18 cellular contexts compared by ENCODE assay signal in the genomic region with DNA sequence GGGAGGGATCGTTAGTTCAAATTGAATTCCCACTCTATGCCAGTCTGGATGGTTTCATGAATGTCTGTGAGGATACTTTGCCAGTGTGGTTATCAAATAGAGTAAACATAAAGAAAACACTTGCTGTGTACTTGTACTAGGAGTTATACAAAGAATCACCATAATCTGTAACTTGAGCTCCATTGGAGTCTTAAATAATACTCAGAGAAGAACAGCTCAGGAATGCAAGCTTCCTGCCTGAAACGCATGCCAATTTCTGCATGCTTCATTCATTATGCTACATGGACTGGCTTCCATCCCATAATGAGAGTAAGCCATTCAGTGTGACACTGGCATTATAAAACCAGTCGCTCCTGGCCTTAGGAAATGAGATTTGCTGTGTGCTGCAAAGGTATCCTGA.
DNase-seq lines count a peak whose midpoint lies in the region; ATAC-seq and TF ChIP-seq lines count a peak whose summit lies in the region.
"Had no signal": no experiment of that assay in that cellular context is flagged by ENCODE, and none has a peak within 500 bp of the region (broad histone marks: within the 10 kb centered on the region; RNA-seq: fewer than 3 reads in every experiment).

No MANE protein-coding gene starts in this region.

- WGBS in IMR-90 (ENCODE audit: extremely low coverage in 2 of 2, insufficient read length in 1 of 2), 2 experiments, result 17% methylated on average over 1 of the region's 3 CpGs; no CpG with 5 or more reads in 1 of the 2 experiments
- WGBS in right cardiac atrium, result 17% methylated on average over 3 of the region's 3 CpGs

- peaks cover 28% of the 10 kb centered on the region for H3K9me1 ChIP-seq in IMR-90 (ENCODE audit: insufficient read depth, low read length)

- no peak overlapping the region for H3K23ac ChIP-seq in IMR-90 (ENCODE audit: low read depth, low read length)

- dilution Hi-C loops in IMR-90 (cut with HindIII; ENCODE audit: low sequenced_read_pairs, unreplicated experiment), result no loop called here

- TF ChIP-seq RAD21 in IMR-90 (IDR thresholded peaks at IDR 0.05; ENCODE audit: low read length), result no peak

- ATAC-seq in IMR-90 (ENCODE audit: low read depth), result peak; percentile 78
- no peak for ATAC-seq in HG03095 (IDR thresholded peaks at IDR 0.05; ENCODE audit: unreplicated experiment)
- ATAC-seq in right cardiac atrium, result no peak
- ATAC-seq: stimulated activated memory B cell treated with anti-CD40 and anti-IgM and Interleukin-4, amounts not matched to agents 10 μg/mL and 1 μg/mL and 100 μg/mL, for 72 hours had no signal

- CTCF ChIA-PET in IMR-90 (lab: Yijun Ruan, JAX), result no interaction called here

- H2AK9ac ChIP-seq in IMR-90 (replicated peaks; ENCODE audit: low read depth, low read length, poor library complexity), result no peak overlapping the region

- no peak overlapping the region for H3K9ac ChIP-seq in IMR-90 (ENCODE audit: low read depth, low read length)

- intact Hi-C loops in IMR-90 (cut with micrococcal nuclease), result no loop called here
- intact Hi-C loops in right cardiac atrium (cut with DNase I), result no loop called here

- H3K27me3 ChIP-seq in IMR-90 (ENCODE audit: control insufficient read depth, insufficient read depth, low read length), result no peaks in the 10 kb centered on the region
- H3K27me3 ChIP-seq in right cardiac atrium (ENCODE audit: control insufficient read depth, insufficient read depth), result no peaks in the 10 kb centered on the region

- 0 out of 2 replicates have a peak overlapping the region, but pooled peaks have one; percentile 5 for H3K4ac ChIP-seq in IMR-90 (ENCODE audit: low read depth, low read length)

- BruUV-seq in IMR-90 (replicated peaks; lab: Mats Ljungman, UMichigan), result no TSS peak

- TF ChIP-seq CTCF in IMR-90 (conservative IDR thresholded peaks at IDR 0.05; ENCODE audit: low read depth, low read length) (no peak), cardiac fibroblast (IDR thresholded peaks at IDR 0.05; ENCODE audit: low read depth, low read length) (no peak), GM10266 (IDR thresholded peaks at IDR 0.05; ENCODE audit: control insufficient read depth, insufficient read depth, low read depth, missing control alignments) (no peak)

- H3K18ac ChIP-seq in IMR-90 (ENCODE audit: low read depth, low read length), result no peak overlapping the region

- H2AK5ac ChIP-seq in IMR-90 (ENCODE audit: low read depth, low read length), result peak overlapping the region; percentile 41; the same call in 1 of the 2 replicates

- H4K20me1 ChIP-seq in IMR-90 (ENCODE audit: insufficient read depth, low read length), result no peaks in the 10 kb centered on the region

- no peak overlapping the region for H3K56ac ChIP-seq in IMR-90 (ENCODE audit: extremely low read depth, insufficient read depth, low read length)

- no peak overlapping the region for H3K4me2 ChIP-seq in IMR-90 (ENCODE audit: low read depth, low read length)
- H3K4me2 ChIP-seq: smooth muscle cell had no signal

- POLR2A ChIA-PET in IMR-90 (lab: Charles Lee; ENCODE audit: unreplicated experiment), result no interaction called here

- no peak overlapping the region for H3K14ac ChIP-seq in IMR-90 (replicated peaks; ENCODE audit: low read depth, low read length)

- H2BK120ac ChIP-seq in IMR-90 (ENCODE audit: low read depth, low read length), result no peak overlapping the region; the same call in 1 of the 2 replicates

- peaks cover 4% of the 10 kb centered on the region for H3K4me1 ChIP-seq in IMR-90 (ENCODE audit: control insufficient read depth, insufficient read depth, low read length)
- H3K4me1 ChIP-seq in right cardiac atrium (ENCODE audit: control insufficient read depth, insufficient read depth, low read length), result no peaks in the 10 kb centered on the region

- no peak overlapping the region for H4K91ac ChIP-seq in IMR-90 (ENCODE audit: insufficient read depth, low read depth, low read length)

- H3K79me1 ChIP-seq in IMR-90 (ENCODE audit: low read depth in 1 of 2, low read length in 2 of 2), result peaks cover 0 to 17% of the 10 kb centered on the region in 2 experiments; a peak in 2 of 4 replicates

- DNase-seq in AG08396 (ENCODE audit: low spot score) (peak; percentile 47), IMR-90 (peak; percentile 75), cardiac fibroblast (ENCODE audit: low read depth in 2 of 2) (peak; percentile 52 to 69), lung microvascular endothelial cell (ENCODE audit: low read depth in 2 of 2) (peak; percentile 10 to 23), HuH-7 (ENCODE audit: low spot score) (no peak), GM10266 (ENCODE audit: extremely low spot score) (no peak), right cardiac atrium (no peak)
- DNase-seq: activated CD4-positive, alpha-beta T cell treated with anti-CD3 and anti-CD28 coated beads for 1 hour; activated naive CD4-positive, alpha-beta T cell treated with anti-CD3 and anti-CD28 coated beads for 36 hours; Caco-2; caudate nucleus; Karpas-422; NCI-H146; SIG-M5; trophoblast cell had no signal

- H2BK15ac ChIP-seq in IMR-90 (ENCODE audit: low read depth, low read length), result no peak overlapping the region

- in situ Hi-C loops in IMR-90 (cut with MboI; ENCODE audit: low sequenced_read_pairs), result no loop called here

- H4K5ac ChIP-seq in IMR-90 (ENCODE audit: low read depth, low read length), result no peak overlapping the region

- no peak overlapping the region for H3K4me3 ChIP-seq in IMR-90 (ENCODE audit: insufficient read depth, low read depth, low read length)
- H3K4me3 ChIP-seq in cardiac fibroblast (replicated peaks in 1 of 2; ENCODE audit: low read depth in 2 of 2, low read length in 2 of 2), result no peak overlapping the region
- H3K4me3 ChIP-seq in right cardiac atrium (ENCODE audit: low read length), result no peak overlapping the region
- H3K4me3 ChIP-seq: smooth muscle cell had no signal

- H4K8ac ChIP-seq in IMR-90 (ENCODE audit: low read depth in 2 of 2, low read length in 2 of 2), result no peak overlapping the region

- no peak overlapping the region for H2BK20ac ChIP-seq in IMR-90 (ENCODE audit: low read depth, low read length)

- no peak overlapping the region for H2AFZ ChIP-seq in IMR-90 (replicated peaks; ENCODE audit: low read length, poor library complexity)

- H2BK5ac ChIP-seq in IMR-90 (ENCODE audit: low read depth, low read length, poor library complexity, severe bottlenecking), result no peak overlapping the region

- peaks cover 3% of the 10 kb centered on the region; the same call in 1 of the 2 replicates for H3K36me3 ChIP-seq in IMR-90 (ENCODE audit: control insufficient read depth, insufficient read depth, low read length)

- no peak for TF ChIP-seq POLR2A in IMR-90 (IDR thresholded peaks at IDR 0.05; ENCODE audit: low read depth, low read length)

- no peaks in the 10 kb centered on the region for H3K9me3 ChIP-seq in IMR-90 (ENCODE audit: control insufficient read depth, insufficient read depth, low read length)
- peaks cover 6% of the 10 kb centered on the region for H3K9me3 ChIP-seq in right cardiac atrium (ENCODE audit: control insufficient read depth, low read length)
- H3K9me3 ChIP-seq: Caco-2 had no signal

- H3K27ac ChIP-seq in IMR-90 (ENCODE audit: insufficient read depth, low read length), result no peak overlapping the region
- H3K27ac ChIP-seq in right cardiac atrium (ENCODE audit: low read length), result no peak overlapping the region

TF ChIP-seq in IMR-90, 13 proteins besides CTCF, POLR2A, EP300 and RAD21:
- TF ChIP-seq MXI1 (IDR thresholded peaks at IDR 0.05; ENCODE audit: borderline replicate concordance, low read depth, low read length), result no peak
- no peak for TF ChIP-seq ELK1 (IDR thresholded peaks at IDR 0.05; ENCODE audit: borderline replicate concordance, low read depth, low read length)
- no peak for TF ChIP-seq FOS (IDR thresholded peaks at IDR 0.05; ENCODE audit: low read depth, low read length)
- TF ChIP-seq MAFK (IDR thresholded peaks at IDR 0.05; ENCODE audit: low read depth, low read length), result no peak
- no peak for TF ChIP-seq RCOR1 (IDR thresholded peaks at IDR 0.05; ENCODE audit: insufficient replicate concordance, low read length)
- TF ChIP-seq, protein P1, sequence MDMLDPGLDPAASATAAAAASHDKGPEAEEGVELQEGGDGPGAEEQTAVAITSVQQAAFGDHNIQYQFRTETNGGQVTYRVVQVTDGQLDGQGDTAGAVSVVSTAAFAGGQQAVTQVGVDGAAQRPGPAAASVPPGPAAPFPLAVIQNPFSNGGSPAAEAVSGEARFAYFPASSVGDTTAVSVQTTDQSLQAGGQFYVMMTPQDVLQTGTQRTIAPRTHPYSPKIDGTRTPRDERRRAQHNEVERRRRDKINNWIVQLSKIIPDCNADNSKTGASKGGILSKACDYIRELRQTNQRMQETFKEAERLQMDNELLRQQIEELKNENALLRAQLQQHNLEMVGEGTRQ (IDR thresholded peaks at IDR 0.05; ENCODE audit: low read depth, low read length), result no peak
- TF ChIP-seq CHD1 (IDR thresholded peaks at IDR 0.05; ENCODE audit: low read depth, low read length), result no peak
- no peak for TF ChIP-seq SMC3 (IDR thresholded peaks at IDR 0.05; ENCODE audit: low read depth, low read length)
- TF ChIP-seq CEBPB (IDR thresholded peaks at IDR 0.05; ENCODE audit: low read depth, low read length), result no peak
- TF ChIP-seq BHLHE40 (IDR thresholded peaks at IDR 0.05; ENCODE audit: low read depth, low read length), result no peak
TF ChIP-seq in IMR-90: peak in this region for 0.

Comparison
In these comparisons a context has a peak if more than half of its experiments do, and no peak if none do; other contexts are left out.
1. DNase-seq: peak in AG08396 (single experiment), IMR-90 (single experiment), cardiac fibroblast (2 of 2) and lung microvascular endothelial cell (2 of 2); none in HuH-7 (single experiment), GM10266 (single experiment) and right cardiac atrium (0 of 3).